ENCODE assay signal across 12 cellular contexts in the genomic region with DNA sequence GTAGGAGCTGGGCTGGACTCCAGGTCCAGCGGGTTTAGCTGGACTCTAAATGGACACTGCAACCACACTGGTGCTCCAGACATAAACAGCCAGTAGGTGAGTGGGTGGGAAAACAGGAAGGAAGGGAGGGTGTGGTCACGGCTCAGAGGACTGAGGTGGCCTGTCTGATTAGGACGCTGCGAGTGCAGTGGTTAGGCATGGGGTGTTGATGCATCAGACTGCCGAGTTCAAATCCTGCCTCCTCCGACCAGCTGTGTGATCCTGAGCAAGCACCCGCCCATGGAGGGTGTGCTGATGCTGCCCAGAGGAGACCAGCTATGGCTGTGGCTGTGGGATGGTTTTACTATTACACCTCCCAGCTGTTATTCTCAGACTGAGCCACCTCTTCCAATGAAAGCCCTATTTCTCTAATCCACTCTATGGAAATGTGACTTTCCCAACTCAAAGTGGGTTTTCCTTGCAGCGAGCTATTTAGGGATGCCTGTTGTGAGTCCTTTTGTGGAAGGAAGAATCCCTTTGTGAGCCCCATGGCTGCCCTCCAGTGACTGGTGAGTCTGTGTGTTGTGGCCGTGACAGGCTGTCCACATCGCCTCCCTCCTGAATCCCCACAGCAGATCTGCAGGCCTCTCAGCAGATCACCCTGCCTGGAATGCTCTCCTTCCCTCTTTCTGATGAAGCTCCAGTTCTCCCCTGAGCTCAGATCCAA. TPM values are rescaled to one million over a fixed set of nuclear protein-coding genes. Genes with fewer than 3 reads are reported as not detected.
A peak's percentile ranks its signal among the peaks of the same experiment; 100 is the strongest.
DNase-seq lines count a peak whose midpoint lies in the region; ATAC-seq and TF ChIP-seq lines count a peak whose summit lies in the region.
"Had no signal": no experiment of that assay in that cellular context is flagged by ENCODE, and none has a peak within 500 bp of the region (broad histone marks: within the 10 kb centered on the region; RNA-seq: fewer than 3 reads in every experiment).

No MANE protein-coding gene starts in this region.

- no peaks in the 10 kb centered on the region for H3K27me3 Mint-ChIP-seq in activated naive CD8-positive, alpha-beta T cell treated with anti-CD3 and anti-CD28 coated beads, Interleukin-2, amount 10 ng/mL, durations not matched to agents 7 days and 5 days
- H3K27me3 Mint-ChIP-seq in activated naive CD8-positive, alpha-beta T cell treated with anti-CD3 and anti-CD28 coated beads, Interleukin-2, amount 50 U/mL, for 24 hours = no peaks in the 10 kb centered on the region

- no peaks in the 10 kb centered on the region for H3K36me3 Mint-ChIP-seq in activated naive CD8-positive, alpha-beta T cell treated with anti-CD3 and anti-CD28 coated beads, Interleukin-2, amount 10 ng/mL, durations not matched to agents 7 days and 5 days
- peaks cover 49% of the 10 kb centered on the region for H3K36me3 Mint-ChIP-seq in activated naive CD8-positive, alpha-beta T cell treated with anti-CD3 and anti-CD28 coated beads, Interleukin-2, amount 50 U/mL, for 24 hours (ENCODE audit: low read depth)

- H3K9me3 ChIP-seq in stomach = no peaks in the 10 kb centered on the region
- H3K9me3 ChIP-seq: tibial artery had no signal

- H3K4me1 Mint-ChIP-seq in activated naive CD8-positive, alpha-beta T cell treated with anti-CD3 and anti-CD28 coated beads, Interleukin-2, amount 10 ng/mL, durations not matched to agents 7 days and 5 days = peaks cover 1% of the 10 kb centered on the region
- peaks cover 10% of the 10 kb centered on the region for H3K4me1 Mint-ChIP-seq in activated naive CD8-positive, alpha-beta T cell treated with anti-CD3 and anti-CD28 coated beads, Interleukin-2, amount 50 U/mL, for 24 hours
- H3K4me1 Mint-ChIP-seq: neural crest cell had no signal

- no peak overlapping the region for H3K27ac ChIP-seq in RWPE1
- no peak overlapping the region for H3K27ac ChIP-seq in stomach
- H3K27ac ChIP-seq: tibial artery had no signal

- intact Hi-C loops in stomach (cut with DNase I; ENCODE audit: low total_unique reads) (no loop called here), left colon (cut with DNase I, micrococcal nuclease) (no loop called here)

- no peak overlapping the region for H3K4me3 Mint-ChIP-seq in activated naive CD8-positive, alpha-beta T cell treated with anti-CD3 and anti-CD28 coated beads, Interleukin-2, amount 10 ng/mL, durations not matched to agents 7 days and 5 days
- no peak overlapping the region for H3K4me3 Mint-ChIP-seq in activated naive CD8-positive, alpha-beta T cell treated with anti-CD3 and anti-CD28 coated beads, Interleukin-2, amount 50 U/mL, for 24 hours
- H3K4me3 Mint-ChIP-seq: neural crest cell had no signal

- H3K4me3 ChIP-seq in fibroblast of pulmonary artery (replicated peaks; ENCODE audit: low read depth, low read length) (no peak overlapping the region), stomach (no peak overlapping the region)
- H3K4me3 ChIP-seq: tibial artery had no signal

- no peak for TF ChIP-seq POLR2A in stomach (IDR thresholded peaks at IDR 0.05)

- CTCF ChIA-PET in RWPE1 (lab: Yijun Ruan, JAX) = interaction anchor here (0.7 to 1.3 kb wide), 3 partner anchors 8 to 401 kb away, joined by 3 to 6 read pairs (median 3); no protein-coding TSS in a partner anchor

- H3K36me3 ChIP-seq in stomach = no peaks in the 10 kb centered on the region
- H3K36me3 ChIP-seq: tibial artery had no signal

- DNase-seq in activated naive CD8-positive, alpha-beta T cell treated with anti-CD3 and anti-CD28 coated beads, Interleukin-2, amount 10 ng/mL, durations not matched to agents 7 days and 5 days = peak; percentile 15
- no peak for DNase-seq in activated naive CD8-positive, alpha-beta T cell treated with anti-CD3 and anti-CD28 coated beads, Interleukin-2, amount 50 U/mL, for 24 hours
- peak; percentile 12 for DNase-seq in RWPE1 (ENCODE audit: low spot score)
- peak; percentile 19 for DNase-seq in fibroblast of pulmonary artery (ENCODE audit: low read depth)
- DNase-seq in stomach = peak; percentile 4
- DNase-seq in left colon = no peak
- no peak for DNase-seq in anterior cingulate cortex (lab: John Stamatoyannopoulos, UW)
- DNase-seq: stimulated activated CD4-positive, alpha-beta T cell treated with anti-CD3 and anti-CD28 coated beads, Interleukin-2, amount 100 ng/mL, for 48 hours had no signal

- no peak for ATAC-seq in activated naive CD8-positive, alpha-beta T cell treated with anti-CD3 and anti-CD28 coated beads, Interleukin-2, amount 10 ng/mL, durations not matched to agents 7 days and 5 days (ENCODE audit: low read depth)
- ATAC-seq in activated naive CD8-positive, alpha-beta T cell treated with anti-CD3 and anti-CD28 coated beads, Interleukin-2, amount 50 U/mL, for 24 hours = no peak
- no peak for ATAC-seq in GM21825 (IDR thresholded peaks at IDR 0.05; ENCODE audit: unreplicated experiment)
- no peak for ATAC-seq in left colon
- ATAC-seq: Panc1 had no signal

- no peaks in the 10 kb centered on the region for H3K27me3 ChIP-seq in stomach
- H3K27me3 ChIP-seq: tibial artery had no signal

- TF ChIP-seq CTCF in RWPE1 (conservative IDR thresholded peaks at IDR 0.05; ENCODE audit: low read depth) = no peak
- no peak for TF ChIP-seq CTCF in fibroblast of pulmonary artery (IDR thresholded peaks at IDR 0.05; ENCODE audit: low read length, missing control alignments)
- no peak for TF ChIP-seq CTCF in stomach (IDR thresholded peaks at IDR 0.05)

- H3K27ac Mint-ChIP-seq in activated naive CD8-positive, alpha-beta T cell treated with anti-CD3 and anti-CD28 coated beads, Interleukin-2, amount 10 ng/mL, durations not matched to agents 7 days and 5 days = no peak overlapping the region
- no peak overlapping the region for H3K27ac Mint-ChIP-seq in activated naive CD8-positive, alpha-beta T cell treated with anti-CD3 and anti-CD28 coated beads, Interleukin-2, amount 50 U/mL, for 24 hours

- WGBS in stomach, 5 donors = 56 to 75% (median 61%) methylated on average over 10 of the region's 10 CpGs

- H3K4me1 ChIP-seq in stomach = peaks cover 7 to 22% (median 14%) of the 10 kb centered on the region in 4 donors

- TF ChIP-seq EP300 in stomach (IDR thresholded peaks at IDR 0.05) = no peak

- peaks cover 6% of the 10 kb centered on the region for H3K9me3 Mint-ChIP-seq in activated naive CD8-positive, alpha-beta T cell treated with anti-CD3 and anti-CD28 coated beads, Interleukin-2, amount 10 ng/mL, durations not matched to agents 7 days and 5 days
- no peaks in the 10 kb centered on the region for H3K9me3 Mint-ChIP-seq in activated naive CD8-positive, alpha-beta T cell treated with anti-CD3 and anti-CD28 coated beads, Interleukin-2, amount 50 U/mL, for 24 hours

- POLR2A ChIA-PET in activated naive CD8-positive, alpha-beta T cell treated with anti-CD3 and anti-CD28 coated beads, Interleukin-2, amount 10 ng/mL, durations not matched to agents 7 days and 5 days (lab: Charles Lee) = no interaction called here
- POLR2A ChIA-PET in RWPE1 (lab: Yijun Ruan, JAX; ENCODE audit: low non-redundant PET) = no interaction called here

RNA-seq across cellular contexts. Expression of a gene that starts 56.6 kb away (rescaled TPM):
- total RNA-seq in activated naive CD8-positive, alpha-beta T cell treated with anti-CD3 and anti-CD28 coated beads, Interleukin-2, amount 10 ng/mL, durations not matched to agents 7 days and 5 days = not detected
- total RNA-seq in stomach (10 to 100 TPM in 2 of 5 donors, not detected in 3; 16.5 to 71.8 TPM), left colon (10 to 100 TPM in 1 of 2 donors, 1 to 10 TPM in 1; 4.8 to 19.3 TPM)
- polyA plus RNA-seq in stomach = 1 to 10 TPM; 1.5 to 2.5 (median 2.1) TPM
- total RNA-seq: neural crest cell had no signal

Comparison
In these comparisons a context has a peak if more than half of its experiments do, and no peak if none do; other contexts are left out.
1. DNase-seq: peak in activated naive CD8-positive, alpha-beta T cell treated with anti-CD3 and anti-CD28 coated beads, Interleukin-2, amount 10 ng/mL, durations not matched to agents 7 days and 5 days (single experiment), RWPE1 (single experiment), fibroblast of pulmonary artery (single experiment) and stomach (single experiment); none in activated naive CD8-positive, alpha-beta T cell treated with anti-CD3 and anti-CD28 coated beads, Interleukin-2, amount 50 U/mL, for 24 hours (single experiment), left colon (0 of 2) and anterior cingulate cortex (0 of 58).